8 cellular contexts compared by ENCODE assay signal in genomic region chr17:7436556-7437368, GRCh38. TPM values are rescaled to one million over a fixed set of nuclear protein-coding genes. Genes with fewer than 3 reads are reported as not detected.
A peak's percentile ranks its signal among the peaks of the same experiment; 100 is the strongest.
DNase-seq lines count a peak whose midpoint lies in the region; ATAC-seq, FAIRE-seq and TF ChIP-seq lines count a peak whose summit lies in the region.

No MANE protein-coding gene starts in this region.

- no peaks in the 10 kb centered on the region for H3K36me3 Mint-ChIP-seq in neural progenitor cell

- H3K27me3 ChIP-seq in DOHH2 (ENCODE audit: control insufficient read depth, low read length) (peaks cover 35% of the 10 kb centered on the region), IMR-90 (ENCODE audit: control insufficient read depth, insufficient read depth, low read length) (peaks cover 34% of the 10 kb centered on the region), SJSA1 (replicated peaks) (peaks cover 49% of the 10 kb centered on the region), neural progenitor cell (peaks cover 58% of the 10 kb centered on the region), stomach (peaks cover 11 to 84% (median 40%) of the 10 kb centered on the region in 3 donors)

- no peak overlapping the region for H3K56ac ChIP-seq in IMR-90 (ENCODE audit: extremely low read depth, insufficient read depth, low read length)

- no peaks in the 10 kb centered on the region for H3K9me1 ChIP-seq in IMR-90 (ENCODE audit: insufficient read depth, low read length)

- H3K4me1 ChIP-seq in DOHH2 (ENCODE audit: control insufficient read depth, low read length) (peaks cover 51% of the 10 kb centered on the region), IMR-90 (ENCODE audit: control insufficient read depth, insufficient read depth, low read length) (peaks cover 8% of the 10 kb centered on the region), SJSA1 (replicated peaks) (peaks cover 34% of the 10 kb centered on the region), neural progenitor cell (peaks cover 20% of the 10 kb centered on the region), stomach (peaks cover 34 to 68% (median 63%) of the 10 kb centered on the region in 4 donors)

- peaks cover 0 to 2% of the 10 kb centered on the region in 2 experiments; a peak in 1 of 4 replicates for H3K79me1 ChIP-seq in IMR-90 (ENCODE audit: low read depth in 1 of 2, low read length in 2 of 2)

- H3K4ac ChIP-seq in IMR-90 (ENCODE audit: low read depth, low read length), result no peak overlapping the region

- H3K14ac ChIP-seq in IMR-90 (replicated peaks; ENCODE audit: low read depth, low read length), result no peak overlapping the region

- H3K4me3 ChIP-seq in DOHH2 (ENCODE audit: low read length) (peak overlapping the region; percentile 80), IMR-90 (ENCODE audit: insufficient read depth, low read depth, low read length) (peak overlapping the region; percentile 35), SJSA1 (peak overlapping the region; percentile 31), neural progenitor cell (peak overlapping the region; percentile 74), stomach (peak overlapping the region; percentile 47 to 62 (median 54))

- WGBS in IMR-90 (ENCODE audit: extremely low coverage in 2 of 2, insufficient read length in 1 of 2), 2 experiments, result 4% methylated on average over 72 of the region's 92 CpGs; no CpG with 5 or more reads in 1 of the 2 experiments
- 4 to 13% (median 4%) methylated on average over 19 to 92 of the region's 92 CpGs for WGBS in stomach, 5 donors

- intact Hi-C loops in IMR-90 (cut with micrococcal nuclease) (loop anchor here (1.0 to 5.0 kb wide), 4 partner anchors 32 to 125 kb away; partner anchors contain the start of genes KCTD11, SENP3 and TMEM256), stomach (cut with DNase I; ENCODE audit: low total_unique reads) (loop anchor here (5.0 kb wide), 1 partner anchor 41 kb away; the partner anchor contains the start of gene ZBTB4)

- no peak overlapping the region for H3K9ac ChIP-seq in IMR-90 (ENCODE audit: low read depth, low read length)
- no peak overlapping the region for H3K9ac ChIP-seq in neural progenitor cell

- H4K5ac ChIP-seq in IMR-90 (ENCODE audit: low read depth, low read length), result no peak overlapping the region; the same call in 1 of the 2 replicates

- peak; percentile 75 for DNase-seq in IMR-90
- peak; percentile 68 to 70 for DNase-seq in SJSA1 (ENCODE audit: low read depth in 1 of 2, low spot score in 2 of 2)
- peak; percentile 77 for DNase-seq in activated gamma-delta T cell treated with Interleukin-2 at 50 U/mL for 16 hours
- DNase-seq in frontal cortex (ENCODE audit: low spot score in 2 of 2), result peak; percentile 87 to 88
- peak; percentile 96 for DNase-seq in neural progenitor cell (ENCODE audit: low spot score)
- DNase-seq in stomach, result peak; percentile 90

- no peak for TF ChIP-seq EP300 in stomach (IDR thresholded peaks at IDR 0.05)

- POLR2A ChIA-PET in IMR-90 (lab: Charles Lee; ENCODE audit: unreplicated experiment), result interaction anchor here (0.5 kb wide), 1 partner anchor 30 kb away, joined by 8 read pairs; no protein-coding TSS in a partner anchor

- H2AFZ ChIP-seq in IMR-90 (replicated peaks; ENCODE audit: low read length, poor library complexity), result peak overlapping the region; percentile 81
- H2AFZ ChIP-seq in neural progenitor cell (replicated peaks), result peak overlapping the region; percentile 72

- peaks cover 38% of the 10 kb centered on the region for H3K27me3 Mint-ChIP-seq in neural progenitor cell (ENCODE audit: insufficient read depth, low read depth)

- no peaks in the 10 kb centered on the region for H3K9me2 ChIP-seq in DOHH2 (replicated peaks; ENCODE audit: control insufficient read depth, low read length)

- no TSS peak for BruUV-seq in IMR-90 (replicated peaks; lab: Mats Ljungman, UMichigan)

- TF ChIP-seq POLR2A in IMR-90 (IDR thresholded peaks at IDR 0.05; ENCODE audit: low read depth, low read length) (no peak), stomach (IDR thresholded peaks at IDR 0.05) (no peak)

- no peak overlapping the region for H2BK20ac ChIP-seq in IMR-90 (ENCODE audit: low read depth, low read length)

- TF ChIP-seq CTCF in DOHH2 (IDR thresholded peaks at IDR 0.05; ENCODE audit: low read depth, low read length, poor library complexity, severe bottlenecking) (peak; percentile 75), IMR-90 (conservative IDR thresholded peaks at IDR 0.05; ENCODE audit: low read depth, low read length) (peak; percentile 94), neural progenitor cell (IDR thresholded peaks at IDR 0.05) (peak; percentile 78), stomach (IDR thresholded peaks at IDR 0.05) (peak in 5 of 7 experiments; percentile 48 to 92 (median 84))

- H3K9me3 Mint-ChIP-seq in neural progenitor cell, result no peaks in the 10 kb centered on the region

- H2AK9ac ChIP-seq in IMR-90 (replicated peaks; ENCODE audit: low read depth, low read length, poor library complexity), result peak overlapping the region; percentile 18

- H3K9me3 ChIP-seq in DOHH2 (ENCODE audit: control insufficient read depth, insufficient read depth, low read length) (no peaks in the 10 kb centered on the region), IMR-90 (ENCODE audit: control insufficient read depth, insufficient read depth, low read length) (no peaks in the 10 kb centered on the region), SJSA1 (replicated peaks) (no peaks in the 10 kb centered on the region), neural progenitor cell (ENCODE audit: low read depth) (no peaks in the 10 kb centered on the region), stomach (no peaks in the 10 kb centered on the region)

- 0 out of 2 replicates have a peak, but pooled peaks cover 5% of the 10 kb centered on the region for H4K20me1 ChIP-seq in DOHH2 (ENCODE audit: control insufficient read depth, insufficient read depth, low read depth, low read length)
- peaks cover 3% of the 10 kb centered on the region; the same call in 1 of the 2 replicates for H4K20me1 ChIP-seq in IMR-90 (ENCODE audit: insufficient read depth, low read length)
- no peaks in the 10 kb centered on the region for H4K20me1 ChIP-seq in neural progenitor cell (ENCODE audit: low read depth)

- dilution Hi-C loops in IMR-90 (cut with HindIII; ENCODE audit: low sequenced_read_pairs, unreplicated experiment), result no loop called here

- H4K91ac ChIP-seq in IMR-90 (ENCODE audit: insufficient read depth, low read depth, low read length), result no peak overlapping the region

- ATAC-seq in IMR-90 (ENCODE audit: low read depth) (peak; percentile 87), GM19452 (IDR thresholded peaks at IDR 0.05; ENCODE audit: unreplicated experiment) (no peak)

- H3K4me3 Mint-ChIP-seq in neural progenitor cell, result peak overlapping the region; percentile 85

- H3K36me3 ChIP-seq in DOHH2 (ENCODE audit: control insufficient read depth, low read length) (no peaks in the 10 kb centered on the region), IMR-90 (ENCODE audit: control insufficient read depth, insufficient read depth, low read length) (no peaks in the 10 kb centered on the region), SJSA1 (no peaks in the 10 kb centered on the region), neural progenitor cell (no peaks in the 10 kb centered on the region), stomach (no peaks in the 10 kb centered on the region)

- H3K79me2 ChIP-seq in DOHH2 (ENCODE audit: control insufficient read depth, low read length), result peaks cover 10% of the 10 kb centered on the region
- no peaks in the 10 kb centered on the region for H3K79me2 ChIP-seq in neural progenitor cell (ENCODE audit: low read depth)

- no peak overlapping the region for H2BK120ac ChIP-seq in IMR-90 (ENCODE audit: low read depth, low read length)

- H2BK5ac ChIP-seq in IMR-90 (ENCODE audit: low read depth, low read length, poor library complexity, severe bottlenecking), result no peak overlapping the region

- peak overlapping the region; percentile 11 to 66; a peak in 2 of 4 replicates for H4K8ac ChIP-seq in IMR-90 (ENCODE audit: low read depth in 2 of 2, low read length in 2 of 2)

- in situ Hi-C loops in IMR-90 (cut with MboI; ENCODE audit: low sequenced_read_pairs), result no loop called here

- no peak overlapping the region; the same call in 1 of the 2 replicates for H3K23ac ChIP-seq in IMR-90 (ENCODE audit: low read depth, low read length)

- no peak overlapping the region for H2BK15ac ChIP-seq in IMR-90 (ENCODE audit: low read depth, low read length)

- no peak for FAIRE-seq in frontal cortex (lab: Jason Lieb, UNC)

- no peak overlapping the region for H3K18ac ChIP-seq in IMR-90 (ENCODE audit: low read depth, low read length)

- peaks cover 38% of the 10 kb centered on the region for H3K4me1 Mint-ChIP-seq in neural progenitor cell

- peak overlapping the region; percentile 74 for H2AK5ac ChIP-seq in IMR-90 (ENCODE audit: low read depth, low read length)

- CTCF ChIA-PET in IMR-90 (lab: Yijun Ruan, JAX), result interaction anchor here (0.6 to 1.9 kb wide), 12 partner anchors 9 to 179 kb away, joined by 3 to 12 read pairs (median 4); partner anchors contain the start of genes SENP3, SPEM2 and TMEM256

- H3K4me2 ChIP-seq in DOHH2 (ENCODE audit: low read length) (peak overlapping the region; percentile 94), IMR-90 (ENCODE audit: low read depth, low read length) (peak overlapping the region; percentile 84), neural progenitor cell (peak overlapping the region; percentile 93)

- no peak overlapping the region for H3K27ac ChIP-seq in DOHH2 (ENCODE audit: low read depth, low read length)
- H3K27ac ChIP-seq in IMR-90 (ENCODE audit: insufficient read depth, low read length), result no peak overlapping the region
- no peak overlapping the region for H3K27ac ChIP-seq in SJSA1
- no peak overlapping the region for H3K27ac ChIP-seq in neural progenitor cell
- H3K27ac ChIP-seq in stomach, result peak overlapping the region; percentile 79 to 90 (median 84)

- H3K27ac Mint-ChIP-seq in neural progenitor cell, result no peak overlapping the region

- TF ChIP-seq RAD21 in IMR-90 (IDR thresholded peaks at IDR 0.05; ENCODE audit: low read length), result peak; percentile 82

- H3F3A ChIP-seq in DOHH2 (ENCODE audit: control insufficient read depth, insufficient read depth) (no peaks in the 10 kb centered on the region), neural progenitor cell (ENCODE audit: low read depth) (peaks cover 43% of the 10 kb centered on the region)

RNA-seq across cellular contexts. Expression of gene TMEM102, which starts 1.5 kb away (rescaled TPM):
- total RNA-seq in IMR-90 (2012; rRNA removed) (1.1 and 1.4 TPM in 2 replicates), frontal cortex (2.0 TPM), neural progenitor cell (ENCODE audit: low replicate concordance) (1.0 and 1.6 TPM in 2 replicates), stomach (10 to 100 TPM in 2 of 5 donors, 1 to 10 TPM in 2, not detected in 1; 1.3 to 48.4 (median 9.0) TPM)
- polyA plus RNA-seq in IMR-90 (2012; rRNA removed) (2.2 and 2.3 TPM in 2 replicates), stomach (1 to 10 TPM; 4.5 to 7.9 (median 6.4) TPM)
- 2.0 and 3.0 TPM in 2 replicates for polyA plus RNA-seq in IMR-90 (2012; cell fraction: cytosol; rRNA removed)
- 1.2 and 2.3 TPM in 2 replicates for polyA plus RNA-seq in IMR-90 (2012; cell fraction: nucleus; rRNA removed; ENCODE audit: low replicate concordance)
- total RNA-seq in SJSA1 (2014; rRNA removed; shearing (Covaris generic)), result 0.45 TPM in 1 of 2 replicates, not detected in the other

RNA-seq across cellular contexts. Expression of gene FGF11, which starts 2.5 kb away (rescaled TPM):
- total RNA-seq in IMR-90 (2012; rRNA removed), result 0.18 and 0.28 TPM in 2 replicates
- polyA plus RNA-seq in IMR-90 (2012; rRNA removed), result 0.99 and 1.1 TPM in 2 replicates
- 0.96 and 1.8 TPM in 2 replicates for polyA plus RNA-seq in IMR-90 (2012; cell fraction: cytosol; rRNA removed)
- polyA plus RNA-seq in IMR-90 (2012; cell fraction: nucleus; rRNA removed; ENCODE audit: low replicate concordance), result 3.8 and 3.9 TPM in 2 replicates
- total RNA-seq in SJSA1 (2014; rRNA removed; shearing (Covaris generic)), result not detected in 2 replicates
- total RNA-seq in frontal cortex, result 5.3 TPM
- 7.6 and 14.9 TPM in 2 replicates for total RNA-seq in neural progenitor cell (ENCODE audit: low replicate concordance)
- total RNA-seq in stomach, result 10 to 100 TPM in 1 of 5 donors, under 1 TPM in 1, not detected in 3; 0.37 to 15.6 TPM
- polyA plus RNA-seq in stomach, result 1 to 10 TPM in 1 of 3 donors, under 1 TPM in 1, not detected in 1; 0.50 to 2.9 TPM

RNA-seq across cellular contexts. Expression of gene CHRNB1, which starts 8.1 kb away (rescaled TPM):
- total RNA-seq in IMR-90 (2012; rRNA removed) (4.2 and 4.3 TPM in 2 replicates), frontal cortex (16.7 TPM), neural progenitor cell (ENCODE audit: low replicate concordance) (7.4 and 7.5 TPM in 2 replicates), stomach (1 to 10 TPM in 3 of 5 donors, not detected in 2; 1.8 to 6.4 (median 4.2) TPM)
- polyA plus RNA-seq in IMR-90 (2012; rRNA removed) (6.0 and 6.4 TPM in 2 replicates), stomach (10 to 100 TPM in 2 of 3 donors, 1 to 10 TPM in 1; 9.2 to 12.0 (median 10.7) TPM)
- polyA plus RNA-seq in IMR-90 (2012; cell fraction: cytosol; rRNA removed), result 7.0 and 8.0 TPM in 2 replicates
- polyA plus RNA-seq in IMR-90 (2012; cell fraction: nucleus; rRNA removed; ENCODE audit: low replicate concordance), result 0.76 and 1.6 TPM in 2 replicates
- total RNA-seq in SJSA1 (2014; rRNA removed; shearing (Covaris generic)), result 3.9 and 14.7 TPM in 2 replicates

RNA-seq across cellular contexts. Expression of gene SPEM3, which starts 8.1 kb away (rescaled TPM):
- not detected in 2 replicates for total RNA-seq in IMR-90 (2012; rRNA removed)
- not detected in 2 replicates for polyA plus RNA-seq in IMR-90 (2012; rRNA removed)
- not detected in 2 replicates for polyA plus RNA-seq in IMR-90 (2012; cell fraction: cytosol; rRNA removed)
- polyA plus RNA-seq in IMR-90 (2012; cell fraction: nucleus; rRNA removed; ENCODE audit: low replicate concordance), result not detected in 2 replicates
- total RNA-seq in SJSA1 (2014; rRNA removed; shearing (Covaris generic)), result not detected in 2 replicates
- total RNA-seq in frontal cortex, result not detected
- not detected in 2 replicates for total RNA-seq in neural progenitor cell (ENCODE audit: low replicate concordance)
- not detected for total RNA-seq in stomach
- polyA plus RNA-seq in stomach, result not detected

RNA-seq across cellular contexts. Expression of gene SPEM2, which starts 11.3 kb away (rescaled TPM):
- total RNA-seq in IMR-90 (2012; rRNA removed) (not detected in 2 replicates), frontal cortex (not detected), neural progenitor cell (ENCODE audit: low replicate concordance) (not detected in 2 replicates), stomach (not detected)
- polyA plus RNA-seq in IMR-90 (2012; rRNA removed) (not detected in 2 replicates), stomach (not detected)
- polyA plus RNA-seq in IMR-90 (2012; cell fraction: cytosol; rRNA removed), result not detected in 2 replicates
- polyA plus RNA-seq in IMR-90 (2012; cell fraction: nucleus; rRNA removed; ENCODE audit: low replicate concordance), result 0.13 TPM in 1 of 2 replicates, not detected in the other
- total RNA-seq in SJSA1 (2014; rRNA removed; shearing (Covaris generic)), result not detected in 2 replicates

Comparison
In these comparisons a context has a peak if more than half of its experiments do, and no peak if none do; other contexts are left out.
1. H3K27ac ChIP-seq: peak in stomach (5 of 5); none in DOHH2 (single experiment), IMR-90 (single experiment), SJSA1 (single experiment) and neural progenitor cell (single experiment).
2. Peak in every context shown above with its lines, with median percentiles within 50 percentile points of each other: H3K4me2 ChIP-seq, H3K4me3 ChIP-seq, CTCF ChIP-seq and DNase-seq.